In the genomic region with DNA sequence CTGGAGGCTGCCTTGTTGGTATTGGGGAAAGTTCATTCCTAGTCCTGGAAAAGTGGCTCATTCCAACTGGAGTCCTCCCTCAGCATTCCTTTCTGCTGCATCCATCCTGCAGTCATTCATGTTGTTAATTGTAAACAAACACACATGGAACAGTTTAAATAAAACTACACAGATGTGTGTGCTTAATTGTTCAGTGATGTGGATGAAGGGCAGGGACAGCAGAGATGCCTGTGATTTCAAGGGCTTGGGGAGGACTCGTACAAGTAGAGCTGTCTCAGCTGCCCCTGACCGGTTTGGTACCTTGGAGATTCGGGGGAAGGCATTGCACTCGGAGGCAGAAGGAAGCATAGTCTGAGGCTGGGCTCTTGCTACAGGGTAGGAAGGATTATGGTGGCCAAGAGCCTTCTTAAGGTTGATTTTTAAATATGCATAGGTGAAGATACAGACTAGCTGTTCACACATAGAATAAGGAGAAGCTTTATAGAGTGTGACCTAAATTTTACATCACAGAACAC, we compare ENCODE assay signal across 8 cellular contexts. TPM values are rescaled to one million over a fixed set of nuclear protein-coding genes. Genes with fewer than 3 reads are reported as not detected.
DNase-seq lines count a peak whose midpoint lies in the region; FAIRE-seq and TF ChIP-seq lines count a peak whose summit lies in the region.
"Not testable (repeated sequence)": the region's sequence is repeated elsewhere in the genome, so short reads cannot be mapped to it uniquely, and the experiment has no call there.

No MANE protein-coding gene starts in this region.

- not testable (repeated sequence) for H3K27ac ChIP-seq in thyroid gland

- peak; percentile 52 for FAIRE-seq in bronchial epithelial cell (lab: Jason Lieb, UNC)

- not testable (repeated sequence) for TF ChIP-seq CTCF in AG10803 (conservative IDR thresholded peaks at IDR 0.05; ENCODE audit: low read length); bronchial epithelial cell (IDR thresholded peaks at IDR 0.05; ENCODE audit: insufficient read depth, low read length, severe bottlenecking); foreskin fibroblast (IDR thresholded peaks at IDR 0.05; ENCODE audit: low read depth, low read length); thyroid gland (IDR thresholded peaks at IDR 0.05)

- WGBS in thyroid gland, 2 donors, result 45 to 69% methylated on average over 4 of the region's 4 CpGs

- intact Hi-C loops in thyroid gland (cut with DNase I), result not testable (repeated sequence)

- peak overlapping the region; percentile 28 for H3K4me3 Mint-ChIP-seq in T-helper 1 cell treated with Interleukin-12 subunit alpha and Interleukin-12 subunit beta and Interleukin-4 antibody, amounts not matched to agents 30 μg/mL and 1 μg/mL, for 36 hours

- not testable (repeated sequence) for H3K4me1 Mint-ChIP-seq in T-helper 1 cell treated with Interleukin-12 subunit alpha and Interleukin-12 subunit beta and Interleukin-4 antibody, amounts not matched to agents 30 μg/mL and 1 μg/mL, for 36 hours (ENCODE audit: low read depth)

- not testable (repeated sequence) for H3K4me3 ChIP-seq in AG10803 (ENCODE audit: low read length); bronchial epithelial cell (ENCODE audit: low read depth, low read length); foreskin fibroblast (ENCODE audit: low read depth in 1 of 2, low read length in 2 of 2); thyroid gland (replicated peaks in 1 of 3)

- not testable (repeated sequence) for H3K36me3 ChIP-seq in bronchial epithelial cell (ENCODE audit: control insufficient read depth, insufficient read depth, low read length); thyroid gland

- not testable (repeated sequence) for H3K27me3 Mint-ChIP-seq in T-helper 1 cell treated with Interleukin-12 subunit alpha and Interleukin-12 subunit beta and Interleukin-4 antibody, amounts not matched to agents 30 μg/mL and 1 μg/mL, for 36 hours (ENCODE audit: low read depth)

- H3K4me1 ChIP-seq in thyroid gland, result not testable (repeated sequence)

- H3K36me3 Mint-ChIP-seq in T-helper 1 cell treated with Interleukin-12 subunit alpha and Interleukin-12 subunit beta and Interleukin-4 antibody, amounts not matched to agents 30 μg/mL and 1 μg/mL, for 36 hours (ENCODE audit: low read depth), result not testable (repeated sequence)

- not testable (repeated sequence) for H3K9me3 ChIP-seq in thyroid gland

- peaks cover 12% of the 10 kb centered on the region for H3K9me3 Mint-ChIP-seq in T-helper 1 cell treated with Interleukin-12 subunit alpha and Interleukin-12 subunit beta and Interleukin-4 antibody, amounts not matched to agents 30 μg/mL and 1 μg/mL, for 36 hours

- DNase-seq in AG10803 (ENCODE audit: low read depth) (peak; percentile 13), GM04504 (ENCODE audit: low read depth) (peak; percentile 8), fibroblast of gingiva (ENCODE audit: low read depth) (peak; percentile 53), foreskin fibroblast (peak; percentile 19 to 42), mesenteric fat pad (ENCODE audit: low spot score) (peak; percentile 43), thyroid gland (peak; percentile 25 to 47)
- DNase-seq in bronchial epithelial cell (ENCODE audit: low read depth), result not testable (repeated sequence)

- H3K27ac Mint-ChIP-seq in T-helper 1 cell treated with Interleukin-12 subunit alpha and Interleukin-12 subunit beta and Interleukin-4 antibody, amounts not matched to agents 30 μg/mL and 1 μg/mL, for 36 hours, result not testable (repeated sequence)

- not testable (repeated sequence) for H3K27me3 ChIP-seq in bronchial epithelial cell (ENCODE audit: control insufficient read depth, insufficient read depth, low read length); thyroid gland

- TF ChIP-seq POLR2A in thyroid gland (IDR thresholded peaks at IDR 0.05), result not testable (repeated sequence)

RNA-seq across cellular contexts. Expression of a gene that starts 49.7 kb away (rescaled TPM):
- total RNA-seq in bronchial epithelial cell (6.8 and 9.5 TPM in 2 replicates), mesenteric fat pad (5.7 TPM), thyroid gland (10 to 100 TPM in 3 of 4 donors, 1 to 10 TPM in 1; 8.3 to 14.3 (median 11.3) TPM)

RNA-seq across cellular contexts. Expression of a gene that starts 57.4 kb away (rescaled TPM):
- total RNA-seq in bronchial epithelial cell, result 11.6 and 13.4 TPM in 2 replicates
- 11.3 TPM for total RNA-seq in mesenteric fat pad
- 10 to 100 TPM; 25.9 to 45.7 (median 31.6) TPM for total RNA-seq in thyroid gland
